In genomic region chr5:38077652-38078051, GRCh38 we compare ENCODE assay signal across 1 cellular context.
A peak's percentile ranks its signal among the peaks of the same experiment; 100 is the strongest.
TF ChIP-seq lines count a peak whose summit lies in the region.

No MANE protein-coding gene starts in this region.

TF ChIP-seq in HepG2, 621 proteins besides CTCF, POLR2A, EP300 and RAD21 (continued from another document and continues in another):
- TF ChIP-seq ZNF609 (CRISPR knock-in tag; IDR thresholded peaks at IDR 0.05; ENCODE audit: borderline replicate concordance), result 0 out of 2 replicates have a peak, but pooled peaks have one; percentile 22
- TF ChIP-seq ZNF629 (CRISPR knock-in tag; conservative IDR thresholded peaks at IDR 0.05), result peak; percentile 59
- TF ChIP-seq ZSCAN9 (CRISPR knock-in tag; IDR thresholded peaks at IDR 0.05; ENCODE audit: borderline replicate concordance), result 0 out of 2 replicates have a peak, but pooled peaks have one; percentile 46
- TF ChIP-seq AKNA (CRISPR knock-in tag; IDR thresholded peaks at IDR 0.05; ENCODE audit: borderline replicate concordance), result no peak
- no peak for TF ChIP-seq FOSL1 (CRISPR knock-in tag; IDR thresholded peaks at IDR 0.05; ENCODE audit: borderline replicate concordance)
- no peak for TF ChIP-seq CREB1 (IDR thresholded peaks at IDR 0.05)
- peak; percentile 53; the same call in 1 of the 2 replicates for TF ChIP-seq CREB1 (CRISPR knock-in tag; IDR thresholded peaks at IDR 0.05)
- TF ChIP-seq MYPOP (CRISPR knock-in tag; IDR thresholded peaks at IDR 0.05), result no peak
- TF ChIP-seq, protein P1, sequence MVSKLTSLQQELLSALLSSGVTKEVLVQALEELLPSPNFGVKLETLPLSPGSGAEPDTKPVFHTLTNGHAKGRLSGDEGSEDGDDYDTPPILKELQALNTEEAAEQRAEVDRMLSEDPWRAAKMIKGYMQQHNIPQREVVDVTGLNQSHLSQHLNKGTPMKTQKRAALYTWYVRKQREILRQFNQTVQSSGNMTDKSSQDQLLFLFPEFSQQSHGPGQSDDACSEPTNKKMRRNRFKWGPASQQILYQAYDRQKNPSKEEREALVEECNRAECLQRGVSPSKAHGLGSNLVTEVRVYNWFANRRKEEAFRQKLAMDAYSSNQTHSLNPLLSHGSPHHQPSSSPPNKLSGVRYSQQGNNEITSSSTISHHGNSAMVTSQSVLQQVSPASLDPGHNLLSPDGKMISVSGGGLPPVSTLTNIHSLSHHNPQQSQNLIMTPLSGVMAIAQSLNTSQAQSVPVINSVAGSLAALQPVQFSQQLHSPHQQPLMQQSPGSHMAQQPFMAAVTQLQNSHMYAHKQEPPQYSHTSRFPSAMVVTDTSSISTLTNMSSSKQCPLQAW (CRISPR knock-in tag; IDR thresholded peaks at IDR 0.05), result no peak
- TF ChIP-seq ZBTB42 (CRISPR knock-in tag; IDR thresholded peaks at IDR 0.05), result no peak
- peak; percentile 90 for TF ChIP-seq ZNF644 (CRISPR knock-in tag; IDR thresholded peaks at IDR 0.05; ENCODE audit: low read depth)
- TF ChIP-seq, protein P2, sequence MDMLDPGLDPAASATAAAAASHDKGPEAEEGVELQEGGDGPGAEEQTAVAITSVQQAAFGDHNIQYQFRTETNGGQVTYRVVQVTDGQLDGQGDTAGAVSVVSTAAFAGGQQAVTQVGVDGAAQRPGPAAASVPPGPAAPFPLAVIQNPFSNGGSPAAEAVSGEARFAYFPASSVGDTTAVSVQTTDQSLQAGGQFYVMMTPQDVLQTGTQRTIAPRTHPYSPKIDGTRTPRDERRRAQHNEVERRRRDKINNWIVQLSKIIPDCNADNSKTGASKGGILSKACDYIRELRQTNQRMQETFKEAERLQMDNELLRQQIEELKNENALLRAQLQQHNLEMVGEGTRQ (IDR thresholded peaks at IDR 0.05; ENCODE audit: low read depth, low read length), result no peak
- TF ChIP-seq, protein P2 (CRISPR knock-in tag; IDR thresholded peaks at IDR 0.05; ENCODE audit: borderline replicate concordance), result no peak
- TF ChIP-seq ZMYM2 (CRISPR knock-in tag; IDR thresholded peaks at IDR 0.05), result peak; percentile 60
- TF ChIP-seq, protein P3, sequence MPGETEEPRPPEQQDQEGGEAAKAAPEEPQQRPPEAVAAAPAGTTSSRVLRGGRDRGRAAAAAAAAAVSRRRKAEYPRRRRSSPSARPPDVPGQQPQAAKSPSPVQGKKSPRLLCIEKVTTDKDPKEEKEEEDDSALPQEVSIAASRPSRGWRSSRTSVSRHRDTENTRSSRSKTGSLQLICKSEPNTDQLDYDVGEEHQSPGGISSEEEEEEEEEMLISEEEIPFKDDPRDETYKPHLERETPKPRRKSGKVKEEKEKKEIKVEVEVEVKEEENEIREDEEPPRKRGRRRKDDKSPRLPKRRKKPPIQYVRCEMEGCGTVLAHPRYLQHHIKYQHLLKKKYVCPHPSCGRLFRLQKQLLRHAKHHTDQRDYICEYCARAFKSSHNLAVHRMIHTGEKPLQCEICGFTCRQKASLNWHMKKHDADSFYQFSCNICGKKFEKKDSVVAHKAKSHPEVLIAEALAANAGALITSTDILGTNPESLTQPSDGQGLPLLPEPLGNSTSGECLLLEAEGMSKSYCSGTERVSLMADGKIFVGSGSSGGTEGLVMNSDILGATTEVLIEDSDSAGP (CRISPR knock-in tag; IDR thresholded peaks at IDR 0.05; ENCODE audit: borderline replicate concordance), result no peak
- peak; percentile 78 for TF ChIP-seq NCOR1 (IDR thresholded peaks at IDR 0.05; ENCODE audit: borderline replicate concordance, low read length)
- TF ChIP-seq HMG20A (CRISPR knock-in tag; IDR thresholded peaks at IDR 0.05; ENCODE audit: borderline replicate concordance), result peak; percentile 65; the same call in 1 of the 2 replicates
- no peak for TF ChIP-seq DNMT1 (CRISPR knock-in tag; IDR thresholded peaks at IDR 0.05)
- TF ChIP-seq ZNF652 (CRISPR knock-in tag; IDR thresholded peaks at IDR 0.05; ENCODE audit: borderline replicate concordance, low read depth), result no peak
- TF ChIP-seq XRCC5 (optimal IDR thresholded peaks at IDR 0.05; ENCODE audit: low read length), result peak; percentile 22
- peak; percentile 32; the same call in 1 of the 2 replicates for TF ChIP-seq BCL6 (CRISPR knock-in tag; IDR thresholded peaks at IDR 0.05)
- TF ChIP-seq ZNF607 (CRISPR knock-in tag; IDR thresholded peaks at IDR 0.05; ENCODE audit: borderline replicate concordance), result no peak
- no peak for TF ChIP-seq HMGXB3 (CRISPR knock-in tag; IDR thresholded peaks at IDR 0.05; ENCODE audit: borderline replicate concordance)
- 0 out of 2 replicates have a peak, but pooled peaks have one; percentile 27 for TF ChIP-seq ARNTL (CRISPR knock-in tag; IDR thresholded peaks at IDR 0.05)
- no peak for TF ChIP-seq ZNF746 (CRISPR knock-in tag; IDR thresholded peaks at IDR 0.05)
- TF ChIP-seq ZNF572 (CRISPR knock-in tag; IDR thresholded peaks at IDR 0.05), result no peak
- no peak for TF ChIP-seq ZIK1 (CRISPR knock-in tag; IDR thresholded peaks at IDR 0.05; ENCODE audit: borderline replicate concordance, low read depth)
- no peak for TF ChIP-seq SP1 (IDR thresholded peaks at IDR 0.05)
- no peak for TF ChIP-seq SP1 (CRISPR knock-in tag; IDR thresholded peaks at IDR 0.05)
- TF ChIP-seq XBP1 (CRISPR knock-in tag; IDR thresholded peaks at IDR 0.05), result no peak
- TF ChIP-seq FIP1L1 (IDR thresholded peaks at IDR 0.05; ENCODE audit: borderline replicate concordance, insufficient read depth, low read depth, low read length), result no peak
- peak; percentile 65 for TF ChIP-seq PAXIP1 (CRISPR knock-in tag; conservative IDR thresholded peaks at IDR 0.05)
